In genomic region chr5:149941795-149942194, GRCh38 we compare ENCODE assay signal across 24 cellular contexts. TPM values are rescaled to one million over a fixed set of nuclear protein-coding genes. Genes with fewer than 3 reads are reported as not detected.
"Had no signal": no experiment of that assay in that cellular context is flagged by ENCODE, and none has a peak within 500 bp of the region (broad histone marks: within the 10 kb centered on the region; RNA-seq: fewer than 3 reads in every experiment).

No MANE protein-coding gene starts in this region.

- DNase-seq: activated CD4-positive, alpha-beta T cell treated with anti-CD3 and anti-CD28 coated beads, Interleukin-2, amount 50 U/mL, for 1 hour; activated CD8-positive, alpha-beta memory T cell treated with anti-CD3 and anti-CD28 coated beads, Interleukin-2, amount 50 U/mL, for 4 hours; activated effector memory CD4-positive, alpha-beta T cell treated with Interleukin-2 at 50 U/mL for 16 hours; activated naive CD4-positive, alpha-beta T cell treated with anti-CD3 and anti-CD28 coated beads, Interleukin-2, amount 10 ng/mL, durations not matched to agents 7 days and 5 days; activated naive CD8-positive, alpha-beta T cell treated with anti-CD3 and anti-CD28 coated beads, Interleukin-2, amount 50 U/mL, for 24 hours; activated T-cell treated with anti-CD3 and anti-CD28 coated beads, Interleukin-2, amount 50 U/mL, for 4 hours; anterior cingulate cortex; brain microvascular endothelial cell; cerebellar nuclear complex; cortex of kidney; erythroblast; glutamatergic neuron; hypothalamus; left lung; nephron progenitor cell; stimulated activated CD4-positive, alpha-beta T cell treated with anti-CD3 and anti-CD28 coated beads, Interleukin-12 subunit alpha, Interleukin-12 subunit beta, amount 100 ng/mL, for 4 hours; stimulated activated CD4-positive, alpha-beta T cell treated with anti-CD3 and anti-CD28 coated beads, Interleukin-1b, Interleukin-23, amount 100 ng/mL, for 48 hours; stimulated activated CD8-positive, alpha-beta memory T cell treated with anti-CD3 and anti-CD28 coated beads, Interleukin-4, amount 100 ng/mL, for 48 hours; stimulated activated naive CD4-positive, alpha-beta T cell; thyroid gland had no signal

- H3K27ac Mint-ChIP-seq: activated naive CD4-positive, alpha-beta T cell treated with anti-CD3 and anti-CD28 coated beads, Interleukin-2, amount 10 ng/mL, durations not matched to agents 7 days and 5 days; activated naive CD8-positive, alpha-beta T cell treated with anti-CD3 and anti-CD28 coated beads, Interleukin-2, amount 50 U/mL, for 24 hours had no signal

- H3K4me3 Mint-ChIP-seq: activated naive CD4-positive, alpha-beta T cell treated with anti-CD3 and anti-CD28 coated beads, Interleukin-2, amount 10 ng/mL, durations not matched to agents 7 days and 5 days; activated naive CD8-positive, alpha-beta T cell treated with anti-CD3 and anti-CD28 coated beads, Interleukin-2, amount 50 U/mL, for 24 hours; activated T-cell treated with anti-CD3 and anti-CD28 coated beads, Interleukin-2, amount 50 U/mL, for 4 hours had no signal

- ATAC-seq: activated naive CD8-positive, alpha-beta T cell treated with anti-CD3 and anti-CD28 coated beads, Interleukin-2, amount 50 U/mL, for 24 hours; activated T-cell treated with anti-CD3 and anti-CD28 coated beads, Interleukin-2, amount 50 U/mL, for 4 hours; left lung had no signal

- H3K4me1 Mint-ChIP-seq: activated naive CD4-positive, alpha-beta T cell treated with anti-CD3 and anti-CD28 coated beads, Interleukin-2, amount 10 ng/mL, durations not matched to agents 7 days and 5 days; activated naive CD8-positive, alpha-beta T cell treated with anti-CD3 and anti-CD28 coated beads, Interleukin-2, amount 50 U/mL, for 24 hours had no signal

- H3K36me3 Mint-ChIP-seq: activated naive CD4-positive, alpha-beta T cell treated with anti-CD3 and anti-CD28 coated beads, Interleukin-2, amount 10 ng/mL, durations not matched to agents 7 days and 5 days had no signal

- H3K9me3 Mint-ChIP-seq: activated naive CD4-positive, alpha-beta T cell treated with anti-CD3 and anti-CD28 coated beads, Interleukin-2, amount 10 ng/mL, durations not matched to agents 7 days and 5 days; activated naive CD8-positive, alpha-beta T cell treated with anti-CD3 and anti-CD28 coated beads, Interleukin-2, amount 50 U/mL, for 24 hours; activated T-cell treated with anti-CD3 and anti-CD28 coated beads, Interleukin-2, amount 50 U/mL, for 4 hours; nephron progenitor cell had no signal

RNA-seq across cellular contexts. Expression of gene PDE6A, which starts 2.8 kb away (rescaled TPM):
- total RNA-seq: activated T-cell treated with anti-CD3 and anti-CD28 coated beads, Interleukin-2, amount 50 U/mL, for 4 hours; kidney epithelial cell; left lung; lung microvascular endothelial cell; omental fat pad; posterior vena cava; thyroid gland had no signal
